In genomic region chr1:244158039-244158438, GRCh38 we compare ENCODE assay signal across 8 cellular contexts.
"Had no signal": no experiment of that assay in that cellular context is flagged by ENCODE, and none has a peak within 500 bp of the region (broad histone marks: within the 10 kb centered on the region; RNA-seq: fewer than 3 reads in every experiment).

No MANE protein-coding gene starts in this region.

- H3K27ac Mint-ChIP-seq: IgD-negative memory B cell had no signal

- H3K27ac ChIP-seq: HL-60, KMS-11 had no signal

- H3K9ac ChIP-seq: KMS-11 had no signal

- ATAC-seq: HepG2 had no signal

- FAIRE-seq: HepG2, HTR-8/SVneo had no signal

- DNase-seq: IMR-90, KBM-7, KG1 had no signal

- H3K4me2 ChIP-seq: KMS-11 had no signal

- H3K27me3 Mint-ChIP-seq: IgD-negative memory B cell had no signal

- H3K4me1 Mint-ChIP-seq: IgD-negative memory B cell had no signal
